ENCODE assay signal across 10 cellular contexts in the genomic region with DNA sequence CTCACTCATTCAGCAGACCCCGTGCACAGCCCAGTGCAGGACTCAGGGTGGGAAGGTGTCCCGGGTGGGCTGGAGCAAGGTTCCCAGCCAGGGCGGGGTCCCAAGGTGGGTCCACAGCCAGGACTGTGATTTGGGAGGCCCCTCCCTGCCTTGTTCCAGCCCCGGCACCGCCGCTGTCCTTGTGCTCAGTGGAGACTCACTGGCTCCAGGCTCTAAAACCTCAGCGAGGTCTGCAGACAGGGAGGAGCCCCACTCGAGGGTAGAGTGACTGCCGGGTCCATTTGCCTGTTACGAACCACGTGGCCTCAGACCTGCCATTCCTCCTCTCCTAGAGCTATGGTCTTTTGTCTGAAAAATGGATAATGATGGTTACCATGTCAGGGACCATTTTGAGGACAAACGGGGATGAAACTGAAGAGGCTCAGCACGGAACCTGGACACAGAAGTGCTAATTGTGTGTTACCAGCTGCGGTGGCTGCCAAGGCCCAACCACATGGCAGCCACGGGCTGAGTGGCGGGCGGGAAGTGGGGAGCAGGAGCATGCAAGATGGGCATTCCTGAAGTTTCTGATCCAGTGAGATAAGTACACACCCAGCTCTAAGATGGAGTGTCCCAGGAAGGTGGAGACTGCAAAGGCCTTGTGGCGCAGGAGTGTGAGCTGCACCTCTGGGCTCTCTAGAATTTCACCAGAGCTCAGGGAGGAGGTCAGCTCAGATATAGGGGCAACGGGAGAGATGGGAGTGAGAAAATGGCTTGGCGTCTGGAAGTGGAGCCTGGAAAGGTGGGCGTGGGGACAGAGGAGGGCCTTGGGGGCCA.
DNase-seq lines count a peak whose midpoint lies in the region; ATAC-seq, FAIRE-seq and TF ChIP-seq lines count a peak whose summit lies in the region.
"Had no signal": no experiment of that assay in that cellular context is flagged by ENCODE, and none has a peak within 500 bp of the region (broad histone marks: within the 10 kb centered on the region; RNA-seq: fewer than 3 reads in every experiment).

No MANE protein-coding gene starts in this region.

- TF ChIP-seq CTCF in HepG2 (CRISPR knock-in tag; IDR thresholded peaks at IDR 0.05): 0 out of 2 replicates have a peak, but pooled peaks have one; percentile 7
- no peak for TF ChIP-seq CTCF in right lobe of liver (IDR thresholded peaks at IDR 0.05)
- no peak for TF ChIP-seq CTCF in type B pancreatic cell (conservative IDR thresholded peaks at IDR 0.05)
- no peak for TF ChIP-seq CTCF in omental fat pad (IDR thresholded peaks at IDR 0.05)
- no peak for TF ChIP-seq CTCF in vagina (IDR thresholded peaks at IDR 0.05)

- 90% methylated on average over 20 of the region's 21 CpGs for WGBS in HepG2 (ENCODE audit: low lambda C conversion rate)
- 84% methylated on average over 13 of the region's 21 CpGs for WGBS in right lobe of liver (ENCODE audit: insufficient coverage, low coverage, low lambda C conversion rate, missing lambda C conversion rate)

- H3K27me3 ChIP-seq in HepG2 (ENCODE audit: control insufficient read depth in 1 of 2, insufficient read depth in 2 of 2, low read length in 2 of 2): no peaks in the 10 kb centered on the region
- H3K27me3 ChIP-seq in right lobe of liver: no peaks in the 10 kb centered on the region
- no peaks in the 10 kb centered on the region for H3K27me3 ChIP-seq in vagina

- ATAC-seq in HepG2 (no peak), right lobe of liver (no peak), naive B cell (ENCODE audit: low read depth in 2 of 2) (no peak), omental fat pad (ENCODE audit: low FRiP score) (no peak)
- peak; percentile 13 for ATAC-seq in activated T-helper 17 cell treated with anti-CD3 and anti-CD28 coated beads, Interleukin-2, amount 50 U/mL, for 72 hours (replicated peaks)
- ATAC-seq: HCT116, SK-N-SH treated with all-trans-retinoic acid at 6 μM for 48 hours had no signal

- POLR2A ChIA-PET in HepG2 (lab: Yijun Ruan, JAX): interaction anchor here (2.1 to 4.0 kb wide), 2 partner anchors 8 to 172 kb away, joined by 7 to 91 read pairs; no protein-coding TSS in a partner anchor

- no peaks in the 10 kb centered on the region for H3K27me3 Mint-ChIP-seq in activated T-helper 17 cell treated with anti-CD3 and anti-CD28 coated beads, Interleukin-2, amount 50 U/mL, for 72 hours
- no peaks in the 10 kb centered on the region for H3K27me3 Mint-ChIP-seq in naive B cell
- no peaks in the 10 kb centered on the region for H3K27me3 Mint-ChIP-seq in type B pancreatic cell

- H4K20me1 ChIP-seq in HepG2 (ENCODE audit: insufficient read depth, low read length): peaks cover 72% of the 10 kb centered on the region

- H3K27ac ChIP-seq in HepG2 (ENCODE audit: extremely low read length, insufficient read depth, low read length): peak overlapping the region; percentile 41
- H3K27ac ChIP-seq in right lobe of liver: peak overlapping the region in 1 of 3 donors; percentile 87
- H3K27ac ChIP-seq in vagina: no peak overlapping the region

- H3K4me3 ChIP-seq in HepG2 (replicated peaks in 1 of 3; ENCODE audit: insufficient read depth in 1 of 3, low read depth in 2 of 3, low read length in 3 of 3) (no peak overlapping the region), right lobe of liver (no peak overlapping the region), vagina (no peak overlapping the region)

- H3K36me3 ChIP-seq in HepG2 (replicated peaks in 1 of 2; ENCODE audit: control insufficient read depth in 1 of 2, insufficient read depth in 2 of 2, low read length in 2 of 2) (peaks cover 9 to 38% of the 10 kb centered on the region in 2 experiments), right lobe of liver (no peaks in the 10 kb centered on the region), vagina (no peaks in the 10 kb centered on the region)

- peaks cover 96% of the 10 kb centered on the region for H3K79me2 ChIP-seq in HepG2 (ENCODE audit: insufficient read depth, low read length)

- DNase-seq in HepG2 (ENCODE audit: low spot score) (no peak), right lobe of liver (no peak), naive B cell (no peak), type B pancreatic cell (ENCODE audit: extremely low spot score, unreplicated experiment) (peak; percentile 67), NOMO-1 (lab: John Stamatoyannopoulos, UW; ENCODE audit: unreplicated experiment in 2 of 2) (no peak), omental fat pad (ENCODE audit: low spot score) (no peak), vagina (ENCODE audit: extremely low spot score in 2 of 2) (no peak)

- H3K9me3 ChIP-seq in HepG2 (ENCODE audit: low read length) (no peaks in the 10 kb centered on the region), right lobe of liver (no peaks in the 10 kb centered on the region), vagina (no peaks in the 10 kb centered on the region)

- intact Hi-C loops in HepG2 (cut with micrococcal nuclease; ENCODE audit: unreplicated experiment): no loop called here
- intact Hi-C loops in right lobe of liver (cut with DNase I): no loop called here
- intact Hi-C loops in vagina (cut with DNase I): no loop called here

- in situ Hi-C loops in HepG2 (cut with HindIII; ENCODE audit: extremely low pct_ligation_motif_present, low pct_unique_long_range_greater_than_20kb): no loop called here

- TF ChIP-seq RAD21 in HepG2 (CRISPR knock-in tag; IDR thresholded peaks at IDR 0.05): no peak

- H3K4me1 Mint-ChIP-seq in activated T-helper 17 cell treated with anti-CD3 and anti-CD28 coated beads, Interleukin-2, amount 50 U/mL, for 72 hours: peaks cover 41% of the 10 kb centered on the region
- peaks cover 68 to 96% (median 95%) of the 10 kb centered on the region in 3 donors for H3K4me1 Mint-ChIP-seq in naive B cell
- peaks cover 58% of the 10 kb centered on the region for H3K4me1 Mint-ChIP-seq in type B pancreatic cell (ENCODE audit: unreplicated experiment)

- H3K4me3 Mint-ChIP-seq in activated T-helper 17 cell treated with anti-CD3 and anti-CD28 coated beads, Interleukin-2, amount 50 U/mL, for 72 hours: peak overlapping the region; percentile 94
- H3K4me3 Mint-ChIP-seq in naive B cell: peak overlapping the region in 7 of 8 donors; percentile 68 to 98 (median 88)
- no peak overlapping the region for H3K4me3 Mint-ChIP-seq in type B pancreatic cell

- no peaks in the 10 kb centered on the region for H3K9me3 Mint-ChIP-seq in activated T-helper 17 cell treated with anti-CD3 and anti-CD28 coated beads, Interleukin-2, amount 50 U/mL, for 72 hours
- no peaks in the 10 kb centered on the region for H3K9me3 Mint-ChIP-seq in naive B cell
- H3K9me3 Mint-ChIP-seq in type B pancreatic cell: no peaks in the 10 kb centered on the region

- H3K27ac Mint-ChIP-seq in activated T-helper 17 cell treated with anti-CD3 and anti-CD28 coated beads, Interleukin-2, amount 50 U/mL, for 72 hours: peak overlapping the region; percentile 97
- H3K27ac Mint-ChIP-seq in naive B cell (peak overlapping the region; percentile 90 to 99 (median 97)), type B pancreatic cell (peak overlapping the region; percentile 86)

- H3K4me2 ChIP-seq in HepG2 (ENCODE audit: low read depth, low read length): peak overlapping the region; percentile 45; the same call in 1 of the 2 replicates

- no peak overlapping the region for H2AFZ ChIP-seq in HepG2 (ENCODE audit: low read length)

- H3K4me1 ChIP-seq in HepG2 (ENCODE audit: insufficient read depth, low read length) (peaks cover 97% of the 10 kb centered on the region), right lobe of liver (peaks cover 0 to 53% (median 17%) of the 10 kb centered on the region in 4 donors), vagina (peaks cover 99% of the 10 kb centered on the region)

- no peak for TF ChIP-seq EP300 in HepG2 (IDR thresholded peaks at IDR 0.05; ENCODE audit: low read depth in 2 of 2, low read length in 2 of 2)
- no peak for TF ChIP-seq EP300 in HepG2 (CRISPR knock-in tag; IDR thresholded peaks at IDR 0.05; ENCODE audit: borderline replicate concordance)

- no TSS peak for BruUV-seq in HepG2 (replicated peaks; lab: Mats Ljungman, UMichigan)

- peaks cover 100% of the 10 kb centered on the region for H3K36me3 Mint-ChIP-seq in activated T-helper 17 cell treated with anti-CD3 and anti-CD28 coated beads, Interleukin-2, amount 50 U/mL, for 72 hours (ENCODE audit: low read depth)
- H3K36me3 Mint-ChIP-seq in naive B cell (no peaks in the 10 kb centered on the region), type B pancreatic cell (peaks cover 12% of the 10 kb centered on the region)

- FAIRE-seq in HepG2 (lab: Jason Lieb, UNC): no peak

- no peak overlapping the region for H3K9ac ChIP-seq in HepG2 (ENCODE audit: insufficient read depth, low read depth, low read length)

- TF ChIP-seq POLR2A in HepG2 (IDR thresholded peaks at IDR 0.05; ENCODE audit: insufficient read depth in 1 of 2, low read depth in 2 of 2, low read length in 2 of 2): no peak
- TF ChIP-seq POLR2A in right lobe of liver (IDR thresholded peaks at IDR 0.05): no peak
- TF ChIP-seq POLR2A in vagina (IDR thresholded peaks at IDR 0.05): no peak

- CTCF ChIA-PET in HepG2 (lab: Yijun Ruan, JAX; ENCODE audit: low intra/inter-chr PET ratio, low total read pairs): no interaction called here

TF ChIP-seq in HepG2, 621 proteins besides CTCF, POLR2A, EP300 and RAD21 (continues in another document):
- TF ChIP-seq ZFP1 (CRISPR knock-in tag; IDR thresholded peaks at IDR 0.05): 0 out of 2 replicates have a peak, but pooled peaks have one; percentile 84
- TF ChIP-seq, protein P1, sequence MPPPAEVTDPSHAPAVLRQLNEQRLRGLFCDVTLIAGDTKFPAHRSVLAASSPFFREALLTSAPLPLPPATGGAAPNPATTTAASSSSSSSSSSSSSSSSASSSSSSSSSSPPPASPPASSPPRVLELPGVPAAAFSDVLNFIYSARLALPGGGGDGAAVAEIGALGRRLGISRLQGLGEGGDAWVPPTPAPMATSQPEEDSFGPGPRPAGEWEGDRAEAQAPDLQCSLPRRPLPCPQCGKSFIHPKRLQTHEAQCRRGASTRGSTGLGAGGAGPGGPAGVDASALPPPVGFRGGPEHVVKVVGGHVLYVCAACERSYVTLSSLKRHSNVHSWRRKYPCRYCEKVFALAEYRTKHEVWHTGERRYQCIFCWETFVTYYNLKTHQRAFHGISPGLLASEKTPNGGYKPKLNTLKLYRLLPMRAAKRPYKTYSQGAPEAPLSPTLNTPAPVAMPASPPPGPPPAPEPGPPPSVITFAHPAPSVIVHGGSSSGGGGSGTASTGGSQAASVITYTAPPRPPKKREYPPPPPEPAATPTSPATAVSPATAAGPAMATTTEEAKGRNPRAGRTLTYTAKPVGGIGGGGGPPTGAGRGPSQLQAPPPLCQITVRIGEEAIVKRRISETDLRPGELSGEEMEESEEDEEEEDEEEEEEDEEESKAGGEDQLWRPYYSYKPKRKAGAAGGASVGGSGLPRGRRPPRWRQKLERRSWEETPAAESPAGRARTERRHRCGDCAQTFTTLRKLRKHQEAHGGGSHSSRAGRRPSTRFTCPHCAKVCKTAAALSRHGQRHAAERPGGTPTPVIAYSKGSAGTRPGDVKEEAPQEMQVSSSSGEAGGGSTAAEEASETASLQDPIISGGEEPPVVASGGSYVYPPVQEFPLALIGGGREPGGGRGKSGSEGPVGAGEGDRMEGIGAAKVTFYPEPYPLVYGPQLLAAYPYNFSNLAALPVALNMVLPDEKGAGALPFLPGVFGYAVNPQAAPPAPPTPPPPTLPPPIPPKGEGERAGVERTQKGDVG (CRISPR knock-in tag; IDR thresholded peaks at IDR 0.05; ENCODE audit: borderline replicate concordance): no peak
- TF ChIP-seq ZFX (CRISPR knock-in tag; IDR thresholded peaks at IDR 0.05; ENCODE audit: low read depth): peak; percentile 8; the same call in 1 of the 2 replicates
